In genomic region chr3:76570436-76571057, GRCh38 we compare ENCODE assay signal across 9 cellular contexts.
DNase-seq lines count a peak whose midpoint lies in the region; ATAC-seq, FAIRE-seq and TF ChIP-seq lines count a peak whose summit lies in the region.
"Had no signal": no experiment of that assay in that cellular context is flagged by ENCODE, and none has a peak within 500 bp of the region (broad histone marks: within the 10 kb centered on the region; RNA-seq: fewer than 3 reads in every experiment).

No MANE protein-coding gene starts in this region.

- TF ChIP-seq CTCF in astrocyte (IDR thresholded peaks at IDR 0.05; ENCODE audit: insufficient read depth, low read depth, low read length) (peak; percentile 67), liver (IDR thresholded peaks at IDR 0.05; ENCODE audit: low read depth, low read length, missing input control) (peak; percentile 31)

- H3K4me3 ChIP-seq in astrocyte (ENCODE audit: insufficient read depth, low read depth, low read length) (no peak overlapping the region), liver (ENCODE audit: low read depth in 1 of 3, low read length in 3 of 3) (no peak overlapping the region)

- no peak overlapping the region for H3K9ac ChIP-seq in astrocyte (ENCODE audit: low read length)
- no peak overlapping the region for H3K9ac ChIP-seq in liver (ENCODE audit: low read depth in 1 of 2, low read length in 2 of 2)

- H3K4me3 Mint-ChIP-seq in astrocyte (ENCODE audit: unreplicated experiment), result no peak overlapping the region
- H3K4me3 Mint-ChIP-seq: immature natural killer cell had no signal

- H4K20me1 ChIP-seq in astrocyte (ENCODE audit: insufficient read depth, low read length), result no peaks in the 10 kb centered on the region

- FAIRE-seq in astrocyte (lab: Jason Lieb, UNC), result peak; percentile 47

- ATAC-seq in HG03139 (IDR thresholded peaks at IDR 0.05; ENCODE audit: unreplicated experiment), result no peak

- H3K4me1 Mint-ChIP-seq in astrocyte (ENCODE audit: low read depth, unreplicated experiment), result no peaks in the 10 kb centered on the region
- H3K4me1 Mint-ChIP-seq: immature natural killer cell had no signal

- H3K79me2 ChIP-seq in astrocyte (ENCODE audit: insufficient read depth, low read length), result no peaks in the 10 kb centered on the region

- no peaks in the 10 kb centered on the region for H3K27me3 ChIP-seq in astrocyte (ENCODE audit: insufficient read depth, low read length)
- no peaks in the 10 kb centered on the region for H3K27me3 ChIP-seq in liver (ENCODE audit: control insufficient read depth in 4 of 4, insufficient read depth in 4 of 4, low read length in 3 of 4)

- WGBS in liver, result 61% methylated on average over 3 of the region's 3 CpGs

- no peaks in the 10 kb centered on the region for H3K9me3 Mint-ChIP-seq in astrocyte (ENCODE audit: unreplicated experiment)

- intact Hi-C loops in posterior vena cava (cut with DNase I), result no loop called here

- no peaks in the 10 kb centered on the region for H3K27me3 Mint-ChIP-seq in astrocyte (ENCODE audit: low read depth, unreplicated experiment)

- no peaks in the 10 kb centered on the region for H3K36me3 Mint-ChIP-seq in astrocyte (ENCODE audit: low read depth, unreplicated experiment)
- H3K36me3 Mint-ChIP-seq: immature natural killer cell had no signal

- no peaks in the 10 kb centered on the region for H3K4me1 ChIP-seq in astrocyte (ENCODE audit: insufficient read depth, low read length)
- H3K4me1 ChIP-seq in liver (ENCODE audit: control insufficient read depth in 4 of 4, insufficient read depth in 4 of 4, low read length in 3 of 4), result no peaks in the 10 kb centered on the region

- no peak overlapping the region for H3K4me2 ChIP-seq in astrocyte (ENCODE audit: low read length)

- no peaks in the 10 kb centered on the region for H3K9me3 ChIP-seq in astrocyte (ENCODE audit: insufficient read depth, low read depth, low read length)
- no peaks in the 10 kb centered on the region for H3K9me3 ChIP-seq in liver (ENCODE audit: control insufficient read depth in 4 of 4, low read length in 3 of 4)

- TF ChIP-seq RAD21 in liver (IDR thresholded peaks at IDR 0.05), result peak; percentile 59 to 62

- H3K27ac ChIP-seq in astrocyte (ENCODE audit: low read depth, low read length), result no peak overlapping the region
- H3K27ac ChIP-seq in liver (ENCODE audit: low read depth in 1 of 2, low read length in 2 of 2), result no peak overlapping the region

- DNase-seq in CD1c-positive myeloid dendritic cell (ENCODE audit: extremely low spot score) (peak; percentile 1), HT-29 (ENCODE audit: low spot score) (peak; percentile 9), astrocyte (ENCODE audit: low read depth) (peak; percentile 0), islet precursor cell (no peak), posterior vena cava (ENCODE audit: low spot score) (no peak)
- DNase-seq in activated CD4-positive, alpha-beta T cell treated with anti-CD3 and anti-CD28 coated beads for 1 hour, result no peak
- DNase-seq: immature natural killer cell had no signal

- H3K27ac Mint-ChIP-seq in astrocyte (ENCODE audit: unreplicated experiment), result no peak overlapping the region
- H3K27ac Mint-ChIP-seq: immature natural killer cell had no signal

- H2AFZ ChIP-seq in astrocyte (ENCODE audit: low read depth, low read length), result no peak overlapping the region

- H3K36me3 ChIP-seq in astrocyte (ENCODE audit: insufficient read depth, low read length), result no peaks in the 10 kb centered on the region
- no peaks in the 10 kb centered on the region for H3K36me3 ChIP-seq in liver (ENCODE audit: control insufficient read depth in 4 of 4, insufficient read depth in 3 of 4, low read depth in 1 of 4, low read length in 3 of 4)

TF ChIP-seq in liver, 16 proteins besides CTCF, POLR2A, EP300 and RAD21:
- TF ChIP-seq JUND (IDR thresholded peaks at IDR 0.05) (no peak), MAX (IDR thresholded peaks at IDR 0.05) (no peak), GABPA (IDR thresholded peaks at IDR 0.05 in 1 of 2, conservative IDR thresholded peaks at IDR 0.05 in 1 of 2) (no peak), ATF3 (IDR thresholded peaks at IDR 0.05) (no peak), RXRA (IDR thresholded peaks at IDR 0.05) (no peak), TAF1 (conservative IDR thresholded peaks at IDR 0.05) (no peak), NR2F2 (IDR thresholded peaks at IDR 0.05) (no peak), SP1 (IDR thresholded peaks at IDR 0.05) (no peak), HNF4G (IDR thresholded peaks at IDR 0.05) (no peak), YY1 (IDR thresholded peaks at IDR 0.05) (no peak), FOXA1 (IDR thresholded peaks at IDR 0.05) (no peak), EGR1 (IDR thresholded peaks at IDR 0.05; ENCODE audit: low read depth in 2 of 2) (no peak), HNF4A (conservative IDR thresholded peaks at IDR 0.05) (no peak), FOXA2 (IDR thresholded peaks at IDR 0.05) (no peak)
- TF ChIP-seq, protein P1, sequence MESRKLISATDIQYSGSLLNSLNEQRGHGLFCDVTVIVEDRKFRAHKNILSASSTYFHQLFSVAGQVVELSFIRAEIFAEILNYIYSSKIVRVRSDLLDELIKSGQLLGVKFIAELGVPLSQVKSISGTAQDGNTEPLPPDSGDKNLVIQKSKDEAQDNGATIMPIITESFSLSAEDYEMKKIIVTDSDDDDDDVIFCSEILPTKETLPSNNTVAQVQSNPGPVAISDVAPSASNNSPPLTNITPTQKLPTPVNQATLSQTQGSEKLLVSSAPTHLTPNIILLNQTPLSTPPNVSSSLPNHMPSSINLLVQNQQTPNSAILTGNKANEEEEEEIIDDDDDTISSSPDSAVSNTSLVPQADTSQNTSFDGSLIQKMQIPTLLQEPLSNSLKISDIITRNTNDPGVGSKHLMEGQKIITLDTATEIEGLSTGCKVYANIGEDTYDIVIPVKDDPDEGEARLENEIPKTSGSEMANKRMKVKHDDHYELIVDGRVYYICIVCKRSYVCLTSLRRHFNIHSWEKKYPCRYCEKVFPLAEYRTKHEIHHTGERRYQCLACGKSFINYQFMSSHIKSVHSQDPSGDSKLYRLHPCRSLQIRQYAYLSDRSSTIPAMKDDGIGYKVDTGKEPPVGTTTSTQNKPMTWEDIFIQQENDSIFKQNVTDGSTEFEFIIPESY (IDR thresholded peaks at IDR 0.05), result no peak
- TF ChIP-seq, protein P2, sequence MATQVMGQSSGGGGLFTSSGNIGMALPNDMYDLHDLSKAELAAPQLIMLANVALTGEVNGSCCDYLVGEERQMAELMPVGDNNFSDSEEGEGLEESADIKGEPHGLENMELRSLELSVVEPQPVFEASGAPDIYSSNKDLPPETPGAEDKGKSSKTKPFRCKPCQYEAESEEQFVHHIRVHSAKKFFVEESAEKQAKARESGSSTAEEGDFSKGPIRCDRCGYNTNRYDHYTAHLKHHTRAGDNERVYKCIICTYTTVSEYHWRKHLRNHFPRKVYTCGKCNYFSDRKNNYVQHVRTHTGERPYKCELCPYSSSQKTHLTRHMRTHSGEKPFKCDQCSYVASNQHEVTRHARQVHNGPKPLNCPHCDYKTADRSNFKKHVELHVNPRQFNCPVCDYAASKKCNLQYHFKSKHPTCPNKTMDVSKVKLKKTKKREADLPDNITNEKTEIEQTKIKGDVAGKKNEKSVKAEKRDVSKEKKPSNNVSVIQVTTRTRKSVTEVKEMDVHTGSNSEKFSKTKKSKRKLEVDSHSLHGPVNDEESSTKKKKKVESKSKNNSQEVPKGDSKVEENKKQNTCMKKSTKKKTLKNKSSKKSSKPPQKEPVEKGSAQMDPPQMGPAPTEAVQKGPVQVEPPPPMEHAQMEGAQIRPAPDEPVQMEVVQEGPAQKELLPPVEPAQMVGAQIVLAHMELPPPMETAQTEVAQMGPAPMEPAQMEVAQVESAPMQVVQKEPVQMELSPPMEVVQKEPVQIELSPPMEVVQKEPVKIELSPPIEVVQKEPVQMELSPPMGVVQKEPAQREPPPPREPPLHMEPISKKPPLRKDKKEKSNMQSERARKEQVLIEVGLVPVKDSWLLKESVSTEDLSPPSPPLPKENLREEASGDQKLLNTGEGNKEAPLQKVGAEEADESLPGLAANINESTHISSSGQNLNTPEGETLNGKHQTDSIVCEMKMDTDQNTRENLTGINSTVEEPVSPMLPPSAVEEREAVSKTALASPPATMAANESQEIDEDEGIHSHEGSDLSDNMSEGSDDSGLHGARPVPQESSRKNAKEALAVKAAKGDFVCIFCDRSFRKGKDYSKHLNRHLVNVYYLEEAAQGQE (IDR thresholded peaks at IDR 0.05), result no peak

Comparison
In these comparisons a context has a peak if more than half of its experiments do, and no peak if none do; other contexts are left out.
1. DNase-seq: peak in CD1c-positive myeloid dendritic cell (single experiment), HT-29 (single experiment) and astrocyte (single experiment); none in islet precursor cell (single experiment), activated CD4-positive, alpha-beta T cell treated with anti-CD3 and anti-CD28 coated beads for 1 hour (single experiment) and posterior vena cava (single experiment).